Comparison of ENCODE assay signal across 10 cellular contexts in genomic region chrX:23662853-23663252, GRCh38. TPM values are rescaled to one million over a fixed set of nuclear protein-coding genes. Genes with fewer than 3 reads are reported as not detected.
DNase-seq lines count a peak whose midpoint lies in the region; ATAC-seq and TF ChIP-seq lines count a peak whose summit lies in the region.
"Had no signal": no experiment of that assay in that cellular context is flagged by ENCODE, and none has a peak within 500 bp of the region (broad histone marks: within the 10 kb centered on the region; RNA-seq: fewer than 3 reads in every experiment).

No MANE protein-coding gene starts in this region.

- H3K9me3 ChIP-seq in AG04450 (ENCODE audit: control insufficient read depth, insufficient read depth, low read length) = no peaks in the 10 kb centered on the region; the same call in 1 of the 2 replicates
- H3K9me3 ChIP-seq in PC-3 (ENCODE audit: low read length) = no peaks in the 10 kb centered on the region

- H3K4me3 ChIP-seq in AG04450 (ENCODE audit: low read depth, low read length) = no peak overlapping the region
- H3K4me3 ChIP-seq in PC-3 (ENCODE audit: low read length) = no peak overlapping the region
- H3K4me3 ChIP-seq: lung had no signal

- peak; percentile 54 for ATAC-seq in GM18520 (IDR thresholded peaks at IDR 0.05; ENCODE audit: unreplicated experiment)
- ATAC-seq in HG02938 (IDR thresholded peaks at IDR 0.05; ENCODE audit: unreplicated experiment) = peak; percentile 52
- peak; percentile 85 for ATAC-seq in activated naive CD8-positive, alpha-beta T cell treated with anti-CD3 and anti-CD28 coated beads, Interleukin-2, amount 50 U/mL, for 24 hours
- ATAC-seq in PC-3 = no peak

- peaks cover 7% of the 10 kb centered on the region for H3K4me1 ChIP-seq in PC-3 (ENCODE audit: insufficient read depth, low read length)

- no peaks in the 10 kb centered on the region for H3K27me3 Mint-ChIP-seq in activated naive CD8-positive, alpha-beta T cell treated with anti-CD3 and anti-CD28 coated beads, Interleukin-2, amount 50 U/mL, for 24 hours

- no TSS peak for BruUV-seq in PC-3 (replicated peaks; lab: Mats Ljungman, UMichigan)

- DNase-seq in AG04450 (ENCODE audit: low read depth, low spot score) (peak; percentile 34), OCI-M2 (lab: John Stamatoyannopoulos, UW; ENCODE audit: unreplicated experiment) (no peak), PC-3 (no peak), OCI-M1 (lab: John Stamatoyannopoulos, UW) (no peak), D341Med (ENCODE audit: low spot score) (no peak)
- DNase-seq in activated naive CD8-positive, alpha-beta T cell treated with anti-CD3 and anti-CD28 coated beads, Interleukin-2, amount 50 U/mL, for 24 hours = no peak
- DNase-seq: NCI-H2081 treated with DMSO at 0.1 percent for 48 hours had no signal

- H3K4me1 Mint-ChIP-seq in activated naive CD8-positive, alpha-beta T cell treated with anti-CD3 and anti-CD28 coated beads, Interleukin-2, amount 50 U/mL, for 24 hours = peaks cover 41% of the 10 kb centered on the region

- H3K36me3 Mint-ChIP-seq in activated naive CD8-positive, alpha-beta T cell treated with anti-CD3 and anti-CD28 coated beads, Interleukin-2, amount 50 U/mL, for 24 hours (ENCODE audit: low read depth) = no peaks in the 10 kb centered on the region

- CTCF ChIA-PET in AG04450 (lab: Charles Lee) = no interaction called here
- CTCF ChIA-PET in PC-3 (lab: Charles Lee) = no interaction called here

- no peak overlapping the region for H3K4me3 Mint-ChIP-seq in activated naive CD8-positive, alpha-beta T cell treated with anti-CD3 and anti-CD28 coated beads, Interleukin-2, amount 50 U/mL, for 24 hours

- TF ChIP-seq CTCF in AG04450 (IDR thresholded peaks at IDR 0.05; ENCODE audit: low read depth, low read length) (no peak), PC-3 (conservative IDR thresholded peaks at IDR 0.05; ENCODE audit: low read depth, low read length) (no peak)

- peaks cover 4% of the 10 kb centered on the region for H3K79me2 ChIP-seq in PC-3 (ENCODE audit: low read length)

- no peaks in the 10 kb centered on the region for H4K20me1 ChIP-seq in PC-3 (ENCODE audit: low read length)

- H3K9ac ChIP-seq in PC-3 (ENCODE audit: low read length) = no peak overlapping the region

- no peaks in the 10 kb centered on the region for H3K9me2 ChIP-seq in PC-3 (replicated peaks; ENCODE audit: low read length)

- H3K27ac ChIP-seq in AG04450 (ENCODE audit: low read depth, low read length) (peak overlapping the region; percentile 39), PC-3 (ENCODE audit: low read length) (no peak overlapping the region)

- peak overlapping the region; percentile 95 for H3K27ac Mint-ChIP-seq in activated naive CD8-positive, alpha-beta T cell treated with anti-CD3 and anti-CD28 coated beads, Interleukin-2, amount 50 U/mL, for 24 hours

- H3K4me2 ChIP-seq in PC-3 (ENCODE audit: low read length) = no peak overlapping the region

- H2AFZ ChIP-seq in PC-3 (ENCODE audit: low read length) = no peak overlapping the region

- intact Hi-C loops in PC-3 (cut with micrococcal nuclease) = loop anchor here (10.0 kb wide), 1 partner anchor 1032 kb away; the partner anchor contains the start of gene POLA1

- H3K27me3 ChIP-seq in AG04450 (ENCODE audit: control insufficient read depth, insufficient read depth, low read length) = no peaks in the 10 kb centered on the region
- H3K27me3 ChIP-seq in PC-3 (ENCODE audit: low read length) = no peaks in the 10 kb centered on the region

- no peaks in the 10 kb centered on the region for H3F3A ChIP-seq in PC-3 (ENCODE audit: low read length, unreplicated experiment)

- no peaks in the 10 kb centered on the region for H3K9me3 Mint-ChIP-seq in activated naive CD8-positive, alpha-beta T cell treated with anti-CD3 and anti-CD28 coated beads, Interleukin-2, amount 50 U/mL, for 24 hours

- POLR2A ChIA-PET in AG04450 (lab: Yijun Ruan, JAX) = no interaction called here
- POLR2A ChIA-PET in PC-3 (lab: Charles Lee; ENCODE audit: unreplicated experiment) = no interaction called here

- H3K36me3 ChIP-seq in PC-3 (ENCODE audit: low read depth, low read length) = no peaks in the 10 kb centered on the region

RNA-seq across cellular contexts. Expression of gene PRDX4, which starts 4.4 kb away (rescaled TPM):
- polyA plus RNA-seq in AG04450 (2011; rRNA removed) = 278 and 345 TPM in 2 replicates
- 35.3 and 59.6 TPM in 2 replicates for polyA minus RNA-seq in AG04450 (2011; rRNA and poly(A)+ RNA removed)
- 249 and 276 TPM in 2 replicates for total RNA-seq in PC-3 (2014; rRNA removed)
